ENCODE assay signal across 17 cellular contexts in the genomic region with DNA sequence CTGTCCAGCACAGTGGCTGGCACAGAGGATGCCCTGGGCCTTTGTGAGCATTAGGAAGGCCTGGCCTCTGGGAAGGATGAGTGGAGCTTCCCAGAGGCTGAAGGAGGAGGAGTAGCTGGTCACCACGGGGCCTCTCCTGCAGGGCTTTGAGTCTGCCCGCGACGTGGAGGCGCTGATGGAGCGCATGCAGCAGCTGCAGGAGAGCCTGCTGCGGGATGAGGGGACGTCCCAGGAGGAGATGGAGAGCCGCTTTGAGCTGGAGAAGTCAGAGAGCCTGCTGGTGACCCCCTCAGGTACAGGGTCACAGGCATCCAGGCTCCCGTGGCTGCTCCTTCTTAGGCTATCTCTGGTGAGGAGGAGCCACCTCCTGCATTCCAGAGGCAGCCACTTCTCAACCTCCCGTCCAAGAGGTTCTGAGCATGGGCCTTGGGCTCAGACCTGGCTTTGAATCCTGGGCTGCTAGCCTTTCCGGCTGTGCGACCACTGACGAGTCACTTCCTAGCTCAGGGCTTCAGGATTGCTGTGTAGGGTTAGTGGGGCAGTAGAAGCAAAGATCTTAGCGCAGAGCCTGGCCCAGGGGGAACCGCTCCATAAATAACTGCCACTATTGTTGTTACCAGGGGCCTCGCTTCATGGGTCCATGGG.
"Had no signal": no experiment of that assay in that cellular context is flagged by ENCODE, and none has a peak within 500 bp of the region (broad histone marks: within the 10 kb centered on the region; RNA-seq: fewer than 3 reads in every experiment).

No MANE protein-coding gene starts in this region.

- H2AFZ ChIP-seq: hepatocyte had no signal

- H3K9me3 Mint-ChIP-seq: activated CD4-positive, alpha-beta T cell treated with anti-CD3 and anti-CD28 coated beads, Interleukin-2, amount 10 ng/mL, durations not matched to agents 7 days and 5 days; activated T-helper 1 cell treated with anti-CD3 and anti-CD28 coated beads, Interleukin-12 subunit alpha, Interleukin-12 subunit beta, Interleukin-2, Interleukin-4 antibody, amounts not matched to agents 30 ng/mL and 10 ng/mL and 1 ng/mL, durations not matched to agents 14 hours and 24 hours and 36 hours had no signal

- H3K27me3 ChIP-seq: breast epithelium, dorsolateral prefrontal cortex, hepatocyte, pancreas, stomach, testis, upper lobe of right lung had no signal

- FAIRE-seq: endometrium, keratinocyte, pancreas had no signal

- H3K4me1 ChIP-seq: breast epithelium, pancreas, testis, upper lobe of right lung had no signal

- H3K27me3 Mint-ChIP-seq: activated CD4-positive, alpha-beta T cell treated with anti-CD3 and anti-CD28 coated beads, Interleukin-2, amount 10 ng/mL, durations not matched to agents 7 days and 5 days had no signal

- H3K4me2 ChIP-seq: hepatocyte had no signal

- DNase-seq: activated CD4-positive, alpha-beta T cell treated with anti-CD3 and anti-CD28 coated beads, Interleukin-2, amount 10 ng/mL, durations not matched to agents 7 days and 5 days; activated CD8-positive, alpha-beta memory T cell treated with anti-CD3 and anti-CD28 coated beads for 24 hours; activated naive CD4-positive, alpha-beta T cell treated with Interleukin-2 at 50 U/mL for 16 hours; aorta; dorsolateral prefrontal cortex; left ventricle myocardium superior; mesendoderm; pancreas; stimulated activated CD4-positive, alpha-beta T cell treated with anti-CD3 and anti-CD28 coated beads, Interleukin-1b, Interleukin-23, amount 100 ng/mL, for 48 hours; stomach; testis; upper lobe of right lung had no signal

- ATAC-seq: left ventricle myocardium superior, pancreas, upper lobe of right lung had no signal

- H3K4me1 Mint-ChIP-seq: activated CD4-positive, alpha-beta T cell treated with anti-CD3 and anti-CD28 coated beads, Interleukin-2, amount 10 ng/mL, durations not matched to agents 7 days and 5 days had no signal

- H3K4me3 Mint-ChIP-seq: activated CD4-positive, alpha-beta T cell treated with anti-CD3 and anti-CD28 coated beads, Interleukin-2, amount 10 ng/mL, durations not matched to agents 7 days and 5 days; activated T-helper 1 cell treated with anti-CD3 and anti-CD28 coated beads, Interleukin-12 subunit alpha, Interleukin-12 subunit beta, Interleukin-2, Interleukin-4 antibody, amounts not matched to agents 30 ng/mL and 10 ng/mL and 1 ng/mL, durations not matched to agents 14 hours and 24 hours and 36 hours had no signal

- H3K27ac Mint-ChIP-seq: activated CD4-positive, alpha-beta T cell treated with anti-CD3 and anti-CD28 coated beads, Interleukin-2, amount 10 ng/mL, durations not matched to agents 7 days and 5 days; activated T-helper 1 cell treated with anti-CD3 and anti-CD28 coated beads, Interleukin-12 subunit alpha, Interleukin-12 subunit beta, Interleukin-2, Interleukin-4 antibody, amounts not matched to agents 30 ng/mL and 10 ng/mL and 1 ng/mL, durations not matched to agents 14 hours and 24 hours and 36 hours had no signal

- H3K4me3 ChIP-seq: breast epithelium, dorsolateral prefrontal cortex, hepatocyte, pancreas, stomach, testis, upper lobe of right lung had no signal

- H3K27ac ChIP-seq: breast epithelium, dorsolateral prefrontal cortex, hepatocyte, pancreas, stomach, testis, upper lobe of right lung had no signal

- H3K9me3 ChIP-seq: breast epithelium, pancreas, stomach, testis, upper lobe of right lung had no signal
